13 cellular contexts compared by ENCODE assay signal in the genomic region with DNA sequence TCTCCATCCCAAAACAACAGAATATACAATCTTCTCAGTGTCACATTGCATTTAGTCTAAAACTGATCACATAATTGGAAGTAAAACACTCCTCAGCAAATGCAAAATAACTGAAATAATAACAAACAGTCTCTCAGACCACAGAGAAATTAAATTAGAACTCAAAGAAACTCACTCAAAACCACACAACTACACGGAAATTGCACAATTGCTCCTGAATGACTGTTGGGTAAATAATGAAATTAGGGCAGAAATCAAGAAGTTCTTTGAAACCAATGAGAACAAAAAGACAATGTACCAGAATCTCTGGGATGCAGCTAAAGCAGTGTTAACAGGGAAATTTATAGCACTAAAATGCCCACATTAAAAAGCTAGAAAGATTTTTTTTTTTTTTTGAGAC. TPM values are rescaled to one million over a fixed set of nuclear protein-coding genes. Genes with fewer than 3 reads are reported as not detected.
"Had no signal": no experiment of that assay in that cellular context is flagged by ENCODE, and none has a peak within 500 bp of the region (broad histone marks: within the 10 kb centered on the region; RNA-seq: fewer than 3 reads in every experiment).

No MANE protein-coding gene starts in this region.

RNA-seq across cellular contexts. Expression of a gene that starts 29.4 kb away (rescaled TPM):
- total RNA-seq: dorsolateral prefrontal cortex; frontal cortex; glomerular endothelial cell; heart left ventricle; lower leg skin; mammary epithelial cell; mesenteric fat pad; mononuclear cell; naive thymus-derived CD4-positive, alpha-beta T cell; omental fat pad; psoas muscle; thyroid gland had no signal
- polyA plus RNA-seq: esophagus; heart left ventricle; mammary epithelial cell; naive thymus-derived CD4-positive, alpha-beta T cell; psoas muscle had no signal
